In genomic region chr10:60797200-60797599, GRCh38 we compare ENCODE assay signal across 1 cellular context.
TF ChIP-seq lines count a peak whose summit lies in the region.

No MANE protein-coding gene starts in this region.

TF ChIP-seq in GM23338, 12 proteins besides CTCF, POLR2A, EP300 and RAD21 (continued from another document):
- TF ChIP-seq REST (IDR thresholded peaks at IDR 0.05; ENCODE audit: unreplicated experiment) (no peak), ZNF462 (CRISPR knock-in tag; IDR thresholded peaks at IDR 0.05) (no peak), EZH2phosphoT487 (IDR thresholded peaks at IDR 0.05; ENCODE audit: unreplicated experiment) (no peak)
